8 cellular contexts compared by ENCODE assay signal in the genomic region with DNA sequence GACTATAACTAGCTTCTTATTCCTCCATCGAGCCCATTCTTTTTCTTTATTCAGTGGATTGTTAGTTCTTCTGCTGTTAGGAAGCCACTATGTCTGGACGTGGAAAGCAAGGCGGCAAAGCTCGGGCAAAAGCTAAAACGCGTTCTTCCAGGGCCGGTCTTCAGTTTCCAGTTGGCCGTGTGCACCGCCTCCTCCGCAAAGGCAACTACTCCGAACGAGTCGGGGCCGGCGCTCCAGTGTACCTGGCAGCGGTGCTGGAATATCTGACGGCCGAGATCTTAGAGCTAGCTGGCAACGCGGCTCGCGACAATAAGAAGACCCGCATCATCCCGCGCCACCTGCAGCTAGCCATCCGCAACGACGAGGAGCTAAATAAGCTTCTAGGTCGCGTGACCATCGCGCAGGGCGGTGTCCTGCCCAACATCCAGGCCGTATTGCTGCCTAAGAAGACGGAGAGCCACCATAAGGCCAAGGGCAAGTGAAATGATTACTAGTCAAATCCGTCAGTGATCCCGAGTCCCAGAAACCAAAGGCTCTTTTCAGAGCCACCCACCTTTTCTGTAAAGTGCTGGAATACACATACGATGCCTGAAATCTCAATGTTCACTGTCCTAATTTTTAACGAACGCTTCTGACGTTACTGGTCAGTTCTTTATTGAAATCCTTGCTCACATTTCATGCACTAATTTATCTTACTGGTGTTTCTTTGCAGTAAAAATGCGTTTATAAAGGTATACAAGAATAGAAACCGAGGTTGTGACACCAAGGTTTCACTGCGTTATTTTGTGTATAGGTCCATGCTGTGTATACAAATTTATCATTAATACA.
DNase-seq lines count a peak whose midpoint lies in the region; ATAC-seq and TF ChIP-seq lines count a peak whose summit lies in the region.

No MANE protein-coding gene starts in this region.

- H3K9ac ChIP-seq in parathyroid adenoma = no peak overlapping the region

- TF ChIP-seq POLR2A in gastroesophageal sphincter (IDR thresholded peaks at IDR 0.05) = peak; percentile 74 to 88

- no peaks in the 10 kb centered on the region for H3K36me3 ChIP-seq in gastroesophageal sphincter
- H3K36me3 ChIP-seq in parathyroid adenoma (ENCODE audit: control insufficient read depth, insufficient read depth, low read length) = no peaks in the 10 kb centered on the region

- H2AFZ ChIP-seq in parathyroid adenoma = peak overlapping the region; percentile 79

- no peaks in the 10 kb centered on the region for H3K79me2 ChIP-seq in parathyroid adenoma

- H3K9me3 ChIP-seq in gastroesophageal sphincter (no peaks in the 10 kb centered on the region), parathyroid adenoma (ENCODE audit: control insufficient read depth, low read length) (no peaks in the 10 kb centered on the region)

- TF ChIP-seq CTCF in gastroesophageal sphincter (IDR thresholded peaks at IDR 0.05) (peak in 3 of 4 experiments; percentile 54 to 67 (median 57)), parathyroid adenoma (IDR thresholded peaks at IDR 0.05) (no peak)

- H3K4me1 ChIP-seq in gastroesophageal sphincter (peaks cover 0 to 34% (median 0%) of the 10 kb centered on the region in 3 donors), parathyroid adenoma (peaks cover 7% of the 10 kb centered on the region)

- H3K27ac ChIP-seq in gastroesophageal sphincter (peak overlapping the region; percentile 89 to 95 (median 92)), parathyroid adenoma (peak overlapping the region; percentile 99)

- DNase-seq in NCI-H1436 (lab: John Stamatoyannopoulos, UW) (peak; percentile 84), NCI-H1436 treated with DMSO at 0.1 percent for 48 hours (lab: John Stamatoyannopoulos, UW) (no peak), activated gamma-delta T cell (lab: John Stamatoyannopoulos, UW) (peak; percentile 48), globus pallidus (ENCODE audit: low spot score) (no peak)

- peak; percentile 42 for ATAC-seq in HG03342 (IDR thresholded peaks at IDR 0.05; ENCODE audit: unreplicated experiment)
- peak; percentile 79 for ATAC-seq in gastroesophageal sphincter

- 2 to 3% methylated on average over 8 to 25 of the region's 44 CpGs for WGBS in gastroesophageal sphincter (ENCODE audit: low coverage in 1 of 2), 2 donors

- no peak for TF ChIP-seq EP300 in gastroesophageal sphincter (IDR thresholded peaks at IDR 0.05)

- H3K27me3 ChIP-seq in gastroesophageal sphincter (peaks cover 25% of the 10 kb centered on the region), parathyroid adenoma (ENCODE audit: control insufficient read depth, insufficient read depth, low read length) (no peaks in the 10 kb centered on the region)

- H3K4me2 ChIP-seq in parathyroid adenoma (ENCODE audit: low read length) = peak overlapping the region; percentile 96

- peak overlapping the region; percentile 54 to 55 for H3K4me3 ChIP-seq in gastroesophageal sphincter
- H3K4me3 ChIP-seq in parathyroid adenoma (ENCODE audit: low read depth, low read length) = peak overlapping the region; percentile 91

TF ChIP-seq in PFSK-1, 5 proteins besides CTCF, POLR2A, EP300 and RAD21:
- TF ChIP-seq SIN3A (IDR thresholded peaks at IDR 0.05; ENCODE audit: borderline replicate concordance, insufficient read depth, low read length) = no peak; the same call in 1 of the 2 replicates
- no peak for TF ChIP-seq REST (IDR thresholded peaks at IDR 0.05; ENCODE audit: insufficient read depth in 1 of 2, low read depth in 2 of 2, low read length in 2 of 2)
- peak; percentile 76 for TF ChIP-seq POLR2AphosphoS5 (IDR thresholded peaks at IDR 0.05; ENCODE audit: low read depth, low read length)
- peak; percentile 71; the same call in 1 of the 2 replicates for TF ChIP-seq TAF1 (IDR thresholded peaks at IDR 0.05; ENCODE audit: borderline replicate concordance, insufficient read depth, low read length)

Comparison
In these comparisons a context has a peak if more than half of its experiments do, and no peak if none do; other contexts are left out.
1. DNase-seq: peak in NCI-H1436 (single experiment) and activated gamma-delta T cell (single experiment); none in NCI-H1436 treated with DMSO at 0.1 percent for 48 hours (single experiment) and globus pallidus (single experiment).